Comparison of ENCODE assay signal across 8 cellular contexts in the genomic region with DNA sequence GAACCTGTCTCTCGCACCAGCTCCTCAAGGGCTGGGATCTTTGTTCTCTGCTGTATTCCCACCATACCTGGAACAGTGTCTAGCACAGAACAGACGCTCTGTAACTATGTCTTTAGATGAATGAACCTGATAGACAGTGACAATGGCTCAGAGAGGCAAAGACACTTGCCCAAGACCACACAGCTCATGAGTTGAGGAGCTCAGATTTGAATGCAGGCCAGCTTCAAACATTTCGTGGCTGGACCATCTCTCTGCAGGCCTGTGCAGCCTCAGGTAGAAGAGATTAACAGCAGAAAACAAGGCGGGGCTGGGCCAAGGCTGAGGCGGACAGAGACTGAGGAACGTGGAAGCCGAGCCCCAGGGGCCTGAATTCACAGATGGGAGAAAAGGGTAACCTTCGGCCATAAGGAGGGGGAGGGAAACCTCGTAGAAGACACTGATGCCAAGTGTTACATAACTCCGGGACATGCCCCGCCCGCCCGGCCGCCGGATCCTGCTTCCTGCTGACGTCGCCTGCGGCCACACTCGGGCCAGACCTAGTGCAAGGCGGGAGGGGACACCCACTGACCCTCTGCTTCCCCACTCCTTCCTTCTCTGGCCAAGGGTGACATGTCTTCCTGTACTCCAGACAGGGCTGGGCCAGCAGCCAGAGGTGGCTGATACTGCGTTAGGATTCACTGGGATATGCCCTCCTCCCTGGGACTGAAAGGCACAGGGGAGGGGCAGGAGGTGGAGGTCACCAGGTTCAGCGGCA.
A peak's percentile ranks its signal among the peaks of the same experiment; 100 is the strongest.
DNase-seq lines count a peak whose midpoint lies in the region; ATAC-seq and TF ChIP-seq lines count a peak whose summit lies in the region.

No MANE protein-coding gene starts in this region.

- CTCF ChIA-PET in CD8-positive, alpha-beta T cell (lab: Charles Lee): no interaction called here
- CTCF ChIA-PET in WTC11 (lab: Charles Lee): interaction anchor here (1.1 to 1.5 kb wide), 3 partner anchors 7 to 328 kb away, joined by 3 to 8 read pairs (median 7); no protein-coding TSS in a partner anchor

- H3K36me3 ChIP-seq in CD8-positive, alpha-beta T cell (ENCODE audit: insufficient read depth, low read length): peaks cover 19% of the 10 kb centered on the region
- peaks cover 18% of the 10 kb centered on the region for H3K36me3 ChIP-seq in H7 (replicated peaks; ENCODE audit: control insufficient read depth, insufficient read depth, low read length)

- H3K27ac ChIP-seq in CD8-positive, alpha-beta T cell (ENCODE audit: low read depth, low read length): no peak overlapping the region

- no peak overlapping the region for H3K4me3 ChIP-seq in CD8-positive, alpha-beta T cell (ENCODE audit: low read depth, low read length)
- no peak overlapping the region for H3K4me3 ChIP-seq in H7 (ENCODE audit: insufficient read depth, low read depth, low read length)

- no peak for ATAC-seq in CD8-positive, alpha-beta T cell
- ATAC-seq in WTC11: no peak
- ATAC-seq in GM19023 (IDR thresholded peaks at IDR 0.05; ENCODE audit: unreplicated experiment): no peak

- H3K36me3 Mint-ChIP-seq in CD8-positive, alpha-beta T cell: peaks cover 53% of the 10 kb centered on the region
- H3K36me3 Mint-ChIP-seq in WTC11 (peaks cover 25% of the 10 kb centered on the region), progenitor cell of endocrine pancreas (ENCODE audit: insufficient read depth) (peaks cover 10% of the 10 kb centered on the region)

- no peaks in the 10 kb centered on the region for H3K9me3 ChIP-seq in CD8-positive, alpha-beta T cell (ENCODE audit: low read length)

- H3K27me3 Mint-ChIP-seq in CD8-positive, alpha-beta T cell (ENCODE audit: low read depth): no peaks in the 10 kb centered on the region
- H3K27me3 Mint-ChIP-seq in WTC11 (ENCODE audit: low read depth) (no peaks in the 10 kb centered on the region), progenitor cell of endocrine pancreas (no peaks in the 10 kb centered on the region)

- no peak for TF ChIP-seq CTCF in CD8-positive, alpha-beta T cell (IDR thresholded peaks at IDR 0.05)
- TF ChIP-seq CTCF in WTC11 (IDR thresholded peaks at IDR 0.05) (no peak), progenitor cell of endocrine pancreas (IDR thresholded peaks at IDR 0.05; ENCODE audit: unreplicated experiment) (no peak)

- no peaks in the 10 kb centered on the region for H3K4me1 ChIP-seq in CD8-positive, alpha-beta T cell (ENCODE audit: insufficient read depth, low read length)

- peak overlapping the region; percentile 55 for H3K27ac Mint-ChIP-seq in CD8-positive, alpha-beta T cell
- peak overlapping the region; percentile 69; the same call in 1 of the 2 replicates for H3K27ac Mint-ChIP-seq in WTC11
- peak overlapping the region; percentile 87 for H3K27ac Mint-ChIP-seq in progenitor cell of endocrine pancreas

- POLR2A ChIA-PET in CD8-positive, alpha-beta T cell (lab: Charles Lee): no interaction called here
- POLR2A ChIA-PET in WTC11 (lab: Charles Lee): interaction anchor here (0.6 kb wide), 1 partner anchor 41 kb away, joined by 4 read pairs; no protein-coding TSS in a partner anchor

- H3K4me3 Mint-ChIP-seq in CD8-positive, alpha-beta T cell: no peak overlapping the region
- no peak overlapping the region for H3K4me3 Mint-ChIP-seq in WTC11
- H3K4me3 Mint-ChIP-seq in progenitor cell of endocrine pancreas (ENCODE audit: low read depth): no peak overlapping the region

- H3K27me3 ChIP-seq in CD8-positive, alpha-beta T cell (ENCODE audit: insufficient read depth, low read length): no peaks in the 10 kb centered on the region
- no peaks in the 10 kb centered on the region for H3K27me3 ChIP-seq in H7 (ENCODE audit: control insufficient read depth, insufficient read depth, low read length)

- H3K4me1 Mint-ChIP-seq in CD8-positive, alpha-beta T cell (ENCODE audit: low read depth): peaks cover 4% of the 10 kb centered on the region
- H3K4me1 Mint-ChIP-seq in WTC11 (no peaks in the 10 kb centered on the region; the same call in 1 of the 2 replicates), progenitor cell of endocrine pancreas (ENCODE audit: low read depth) (no peaks in the 10 kb centered on the region)

- no peak for DNase-seq in CD8-positive, alpha-beta T cell
- no peak for DNase-seq in WTC11 (ENCODE audit: low spot score)
- peak; percentile 74 for DNase-seq in glomerular visceral epithelial cell (ENCODE audit: extremely low spot score)
- DNase-seq in progenitor cell of endocrine pancreas (ENCODE audit: low spot score, unreplicated experiment): no peak
- no peak for DNase-seq in H7
- no peak for DNase-seq in HuH-7 (ENCODE audit: low spot score)
- DNase-seq in NCI-H1694 treated with DMSO at 0.1 percent for 48 hours (lab: John Stamatoyannopoulos, UW): no peak

- intact Hi-C loops in CD8-positive, alpha-beta T cell (cut with DNase I, micrococcal nuclease): no loop called here

- H3K9me3 Mint-ChIP-seq in CD8-positive, alpha-beta T cell: no peaks in the 10 kb centered on the region
- no peaks in the 10 kb centered on the region for H3K9me3 Mint-ChIP-seq in WTC11
- H3K9me3 Mint-ChIP-seq in progenitor cell of endocrine pancreas (ENCODE audit: low read depth): no peaks in the 10 kb centered on the region

TF ChIP-seq in WTC11, 78 proteins besides CTCF, POLR2A, EP300 and RAD21:
- TF ChIP-seq ZBTB21 (CRISPR knock-in tag; IDR thresholded peaks at IDR 0.05; ENCODE audit: borderline replicate concordance) (no peak), JAZF1 (CRISPR knock-in tag; IDR thresholded peaks at IDR 0.05) (no peak), MXD4 (CRISPR knock-in tag; IDR thresholded peaks at IDR 0.05; ENCODE audit: borderline replicate concordance) (no peak), ZNF263 (CRISPR knock-in tag; IDR thresholded peaks at IDR 0.05; ENCODE audit: low read depth) (no peak), TP53 (CRISPR knock-in tag; IDR thresholded peaks at IDR 0.05) (no peak), NFYB (CRISPR knock-in tag; conservative IDR thresholded peaks at IDR 0.05; ENCODE audit: low read depth) (no peak), NR1H2 (CRISPR knock-in tag; IDR thresholded peaks at IDR 0.05) (no peak)
- TF ChIP-seq, protein P1, sequence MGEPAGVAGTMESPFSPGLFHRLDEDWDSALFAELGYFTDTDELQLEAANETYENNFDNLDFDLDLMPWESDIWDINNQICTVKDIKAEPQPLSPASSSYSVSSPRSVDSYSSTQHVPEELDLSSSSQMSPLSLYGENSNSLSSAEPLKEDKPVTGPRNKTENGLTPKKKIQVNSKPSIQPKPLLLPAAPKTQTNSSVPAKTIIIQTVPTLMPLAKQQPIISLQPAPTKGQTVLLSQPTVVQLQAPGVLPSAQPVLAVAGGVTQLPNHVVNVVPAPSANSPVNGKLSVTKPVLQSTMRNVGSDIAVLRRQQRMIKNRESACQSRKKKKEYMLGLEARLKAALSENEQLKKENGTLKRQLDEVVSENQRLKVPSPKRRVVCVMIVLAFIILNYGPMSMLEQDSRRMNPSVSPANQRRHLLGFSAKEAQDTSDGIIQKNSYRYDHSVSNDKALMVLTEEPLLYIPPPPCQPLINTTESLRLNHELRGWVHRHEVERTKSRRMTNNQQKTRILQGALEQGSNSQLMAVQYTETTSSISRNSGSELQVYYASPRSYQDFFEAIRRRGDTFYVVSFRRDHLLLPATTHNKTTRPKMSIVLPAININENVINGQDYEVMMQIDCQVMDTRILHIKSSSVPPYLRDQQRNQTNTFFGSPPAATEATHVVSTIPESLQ (CRISPR knock-in tag; IDR thresholded peaks at IDR 0.05): no peak
- TF ChIP-seq, protein P2, sequence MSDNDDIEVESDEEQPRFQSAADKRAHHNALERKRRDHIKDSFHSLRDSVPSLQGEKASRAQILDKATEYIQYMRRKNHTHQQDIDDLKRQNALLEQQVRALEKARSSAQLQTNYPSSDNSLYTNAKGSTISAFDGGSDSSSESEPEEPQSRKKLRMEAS (CRISPR knock-in tag; IDR thresholded peaks at IDR 0.05): no peak
- TF ChIP-seq, protein P3, sequence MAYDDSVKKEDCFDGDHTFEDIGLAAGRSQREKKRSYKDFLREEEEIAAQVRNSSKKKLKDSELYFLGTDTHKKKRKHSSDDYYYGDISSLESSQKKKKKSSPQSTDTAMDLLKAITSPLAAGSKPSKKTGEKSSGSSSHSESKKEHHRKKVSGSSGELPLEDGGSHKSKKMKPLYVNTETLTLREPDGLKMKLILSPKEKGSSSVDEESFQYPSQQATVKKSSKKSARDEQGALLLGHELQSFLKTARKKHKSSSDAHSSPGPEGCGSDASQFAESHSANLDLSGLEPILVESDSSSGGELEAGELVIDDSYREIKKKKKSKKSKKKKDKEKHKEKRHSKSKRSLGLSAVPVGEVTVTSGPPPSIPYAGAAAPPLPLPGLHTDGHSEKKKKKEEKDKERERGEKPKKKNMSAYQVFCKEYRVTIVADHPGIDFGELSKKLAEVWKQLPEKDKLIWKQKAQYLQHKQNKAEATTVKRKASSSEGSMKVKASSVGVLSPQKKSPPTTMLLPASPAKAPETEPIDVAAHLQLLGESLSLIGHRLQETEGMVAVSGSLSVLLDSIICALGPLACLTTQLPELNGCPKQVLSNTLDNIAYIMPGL (CRISPR knock-in tag; IDR thresholded peaks at IDR 0.05): no peak
